Comparison of ENCODE assay signal across 11 cellular contexts in the genomic region with DNA sequence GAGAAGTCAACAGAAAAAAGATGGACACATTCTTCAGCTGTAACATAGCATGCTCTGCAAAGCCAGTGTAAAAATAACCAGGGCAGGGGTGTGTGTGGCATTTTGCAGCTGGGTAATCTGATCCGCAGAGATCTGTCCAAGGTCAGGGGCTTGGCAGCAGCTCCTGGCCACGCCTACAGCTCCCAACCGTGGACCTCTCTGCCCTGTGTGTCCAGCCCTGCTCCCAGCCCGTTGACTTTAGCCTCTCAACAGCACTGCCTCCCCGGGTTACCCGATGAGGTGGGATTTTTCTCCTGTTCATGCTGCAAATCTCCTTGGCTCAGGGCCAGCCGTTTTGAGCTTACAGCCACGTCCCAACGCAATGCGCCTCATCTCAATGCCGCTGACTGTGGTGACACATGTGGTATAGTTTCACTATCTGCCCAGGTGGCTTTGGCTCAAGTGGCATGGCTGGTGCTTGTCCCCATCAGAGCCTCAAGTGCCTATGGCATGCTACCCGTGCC.
A peak's percentile ranks its signal among the peaks of the same experiment; 100 is the strongest.
DNase-seq lines count a peak whose midpoint lies in the region; ATAC-seq, FAIRE-seq and TF ChIP-seq lines count a peak whose summit lies in the region.
"Had no signal": no experiment of that assay in that cellular context is flagged by ENCODE, and none has a peak within 500 bp of the region (broad histone marks: within the 10 kb centered on the region; RNA-seq: fewer than 3 reads in every experiment).

No MANE protein-coding gene starts in this region.

- CTCF ChIA-PET in HepG2 (lab: Yijun Ruan, JAX; ENCODE audit: low intra/inter-chr PET ratio, low total read pairs) = no interaction called here

- no peak for TF ChIP-seq CTCF in BE2C (IDR thresholded peaks at IDR 0.05; ENCODE audit: low read depth, low read length)
- TF ChIP-seq CTCF in HepG2 (CRISPR knock-in tag; IDR thresholded peaks at IDR 0.05) = 0 out of 2 replicates have a peak, but pooled peaks have one; percentile 11

- POLR2A ChIA-PET in HepG2 (lab: Yijun Ruan, JAX) = interaction anchor here (0.7 kb wide), 1 partner anchor 122 kb away, joined by 4 read pairs; no protein-coding TSS in a partner anchor

- no peak for TF ChIP-seq RAD21 in HepG2 (CRISPR knock-in tag; IDR thresholded peaks at IDR 0.05)

- no peaks in the 10 kb centered on the region for H3K79me2 ChIP-seq in HepG2 (ENCODE audit: insufficient read depth, low read length)

- no peak overlapping the region for H2AFZ ChIP-seq in HepG2 (ENCODE audit: low read length)

- H3K36me3 ChIP-seq in BE2C (no peaks in the 10 kb centered on the region), HepG2 (replicated peaks in 1 of 2; ENCODE audit: control insufficient read depth in 1 of 2, insufficient read depth in 2 of 2, low read length in 2 of 2) (no peaks in the 10 kb centered on the region)
- H3K36me3 ChIP-seq: brain microvascular endothelial cell had no signal

- 0% methylated on average over 2 of the region's 12 CpGs for whole genome bisulfite sequencing in HepG2 (ENCODE audit: low lambda C conversion rate)

- H3K4me3 ChIP-seq in BE2C (ENCODE audit: low read depth, low read length) (peak overlapping the region; percentile 33), HepG2 (replicated peaks in 1 of 3; ENCODE audit: insufficient read depth in 1 of 3, low read depth in 2 of 3, low read length in 3 of 3) (peak overlapping the region in 1 of 3 experiments; percentile 22; a peak in 2 of 6 replicates)

- BruUV-seq in HepG2 (replicated peaks; lab: Mats Ljungman, UMichigan) = no TSS peak

- ATAC-seq in HepG2 = peak; percentile 95
- ATAC-seq in GM18861 (IDR thresholded peaks at IDR 0.05; ENCODE audit: unreplicated experiment) = no peak
- ATAC-seq in HG02840 (IDR thresholded peaks at IDR 0.05; ENCODE audit: low FRiP score, unreplicated experiment) = no peak
- ATAC-seq in GM19397 (IDR thresholded peaks at IDR 0.05; ENCODE audit: unreplicated experiment) = no peak

- TF ChIP-seq EP300 in HepG2 (IDR thresholded peaks at IDR 0.05; ENCODE audit: low read depth in 2 of 2, low read length in 2 of 2) (no peak), HepG2 (CRISPR knock-in tag; IDR thresholded peaks at IDR 0.05; ENCODE audit: borderline replicate concordance) (no peak)

- H3K4me1 ChIP-seq in BE2C (peaks cover 3% of the 10 kb centered on the region; the same call in 1 of the 2 replicates), HepG2 (ENCODE audit: insufficient read depth, low read length) (peaks cover 16% of the 10 kb centered on the region)

- no peak overlapping the region for H3K9ac ChIP-seq in HepG2 (ENCODE audit: insufficient read depth, low read depth, low read length)

- H4K20me1 ChIP-seq in HepG2 (ENCODE audit: insufficient read depth, low read length) = no peaks in the 10 kb centered on the region

- FAIRE-seq in HepG2 (lab: Jason Lieb, UNC) = peak; percentile 72
- FAIRE-seq: H54 had no signal

- H3K27me3 ChIP-seq in BE2C = no peaks in the 10 kb centered on the region
- peaks cover 0 to 55% of the 10 kb centered on the region in 2 experiments; a peak in 4 of 5 replicates for H3K27me3 ChIP-seq in HepG2 (ENCODE audit: control insufficient read depth in 1 of 2, insufficient read depth in 2 of 2, low read length in 2 of 2)

- intact Hi-C loops in HepG2 (cut with micrococcal nuclease; ENCODE audit: unreplicated experiment) = no loop called here

- DNase-seq in BE2C = peak; percentile 58
- peak; percentile 76 for DNase-seq in NCI-H1092 (lab: John Stamatoyannopoulos, UW)
- peak; percentile 80 for DNase-seq in amniotic epithelial cell (ENCODE audit: low read depth)
- peak; percentile 67 for DNase-seq in HepG2 (ENCODE audit: low spot score)
- DNase-seq in NCI-H526 treated with DMSO at 0.1 percent for 48 hours (lab: John Stamatoyannopoulos, UW) = no peak
- DNase-seq: brain microvascular endothelial cell, OCI-M1 had no signal

- in situ Hi-C loops in HepG2 (cut with HindIII; ENCODE audit: extremely low pct_ligation_motif_present, low pct_unique_long_range_greater_than_20kb) = no loop called here

- H3K27ac ChIP-seq in HepG2 (ENCODE audit: extremely low read length, insufficient read depth, low read length) = no peak overlapping the region
- H3K27ac ChIP-seq: brain microvascular endothelial cell had no signal

- H3K4me2 ChIP-seq in HepG2 (ENCODE audit: low read depth, low read length) = peak overlapping the region; percentile 65; the same call in 1 of the 2 replicates

- TF ChIP-seq POLR2A in HepG2 (IDR thresholded peaks at IDR 0.05; ENCODE audit: insufficient read depth in 1 of 2, low read depth in 2 of 2, low read length in 2 of 2) = no peak

- H3K9me3 ChIP-seq in BE2C (no peaks in the 10 kb centered on the region), HepG2 (ENCODE audit: low read length) (no peaks in the 10 kb centered on the region)

TF ChIP-seq in HepG2, 621 proteins besides CTCF, POLR2A, EP300 and RAD21 (continues in another document):
- TF ChIP-seq ZFP62 (CRISPR knock-in tag; IDR thresholded peaks at IDR 0.05) (no peak), NR3C1 (CRISPR knock-in tag; IDR thresholded peaks at IDR 0.05) (no peak), TEAD3 (CRISPR knock-in tag; optimal IDR thresholded peaks at IDR 0.05; ENCODE audit: borderline replicate concordance) (peak; percentile 13), GABPB1 (CRISPR knock-in tag; IDR thresholded peaks at IDR 0.05) (0 out of 2 replicates have a peak, but pooled peaks have one; percentile 19), NR2F1 (CRISPR knock-in tag; IDR thresholded peaks at IDR 0.05) (no peak), MAFF (IDR thresholded peaks at IDR 0.05; ENCODE audit: low read depth, low read length) (no peak), TFAP4 (IDR thresholded peaks at IDR 0.05; ENCODE audit: borderline replicate concordance, low read depth) (peak; percentile 65), ARID5B (CRISPR knock-in tag; IDR thresholded peaks at IDR 0.05) (peak; percentile 49), SAP130 (CRISPR knock-in tag; IDR thresholded peaks at IDR 0.05; ENCODE audit: low read depth) (peak; percentile 34)
- TF ChIP-seq, protein P1, sequence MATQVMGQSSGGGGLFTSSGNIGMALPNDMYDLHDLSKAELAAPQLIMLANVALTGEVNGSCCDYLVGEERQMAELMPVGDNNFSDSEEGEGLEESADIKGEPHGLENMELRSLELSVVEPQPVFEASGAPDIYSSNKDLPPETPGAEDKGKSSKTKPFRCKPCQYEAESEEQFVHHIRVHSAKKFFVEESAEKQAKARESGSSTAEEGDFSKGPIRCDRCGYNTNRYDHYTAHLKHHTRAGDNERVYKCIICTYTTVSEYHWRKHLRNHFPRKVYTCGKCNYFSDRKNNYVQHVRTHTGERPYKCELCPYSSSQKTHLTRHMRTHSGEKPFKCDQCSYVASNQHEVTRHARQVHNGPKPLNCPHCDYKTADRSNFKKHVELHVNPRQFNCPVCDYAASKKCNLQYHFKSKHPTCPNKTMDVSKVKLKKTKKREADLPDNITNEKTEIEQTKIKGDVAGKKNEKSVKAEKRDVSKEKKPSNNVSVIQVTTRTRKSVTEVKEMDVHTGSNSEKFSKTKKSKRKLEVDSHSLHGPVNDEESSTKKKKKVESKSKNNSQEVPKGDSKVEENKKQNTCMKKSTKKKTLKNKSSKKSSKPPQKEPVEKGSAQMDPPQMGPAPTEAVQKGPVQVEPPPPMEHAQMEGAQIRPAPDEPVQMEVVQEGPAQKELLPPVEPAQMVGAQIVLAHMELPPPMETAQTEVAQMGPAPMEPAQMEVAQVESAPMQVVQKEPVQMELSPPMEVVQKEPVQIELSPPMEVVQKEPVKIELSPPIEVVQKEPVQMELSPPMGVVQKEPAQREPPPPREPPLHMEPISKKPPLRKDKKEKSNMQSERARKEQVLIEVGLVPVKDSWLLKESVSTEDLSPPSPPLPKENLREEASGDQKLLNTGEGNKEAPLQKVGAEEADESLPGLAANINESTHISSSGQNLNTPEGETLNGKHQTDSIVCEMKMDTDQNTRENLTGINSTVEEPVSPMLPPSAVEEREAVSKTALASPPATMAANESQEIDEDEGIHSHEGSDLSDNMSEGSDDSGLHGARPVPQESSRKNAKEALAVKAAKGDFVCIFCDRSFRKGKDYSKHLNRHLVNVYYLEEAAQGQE (IDR thresholded peaks at IDR 0.05; ENCODE audit: borderline replicate concordance in 1 of 2, low read depth in 1 of 2, low read length in 2 of 2) = peak; percentile 17 to 76
